ENCODE assay signal across 35 cellular contexts in genomic region chr4:74327751-74328150, GRCh38. TPM values are rescaled to one million over a fixed set of nuclear protein-coding genes. Genes with fewer than 3 reads are reported as not detected.
DNase-seq lines count a peak whose midpoint lies in the region; FAIRE-seq and TF ChIP-seq lines count a peak whose summit lies in the region.
"Had no signal": no experiment of that assay in that cellular context is flagged by ENCODE, and none has a peak within 500 bp of the region (broad histone marks: within the 10 kb centered on the region; RNA-seq: fewer than 3 reads in every experiment).

No MANE protein-coding gene starts in this region.

- TF ChIP-seq CTCF in bronchial epithelial cell (IDR thresholded peaks at IDR 0.05; ENCODE audit: insufficient read depth, low read length, severe bottlenecking), result no peak

- FAIRE-seq in bronchial epithelial cell (lab: Jason Lieb, UNC), result no peak
- FAIRE-seq: G401.6, RCC 7860 had no signal

- peak overlapping the region; percentile 53 for H2AFZ ChIP-seq in ACC112 (ENCODE audit: low read length, unreplicated experiment)

- H3K36me3 ChIP-seq in ACC112 (ENCODE audit: insufficient read depth, low read length), result no peaks in the 10 kb centered on the region
- H3K36me3 ChIP-seq in bronchial epithelial cell (ENCODE audit: control insufficient read depth, insufficient read depth, low read length), result no peaks in the 10 kb centered on the region
- no peaks in the 10 kb centered on the region for H3K36me3 ChIP-seq in SJCRH30
- H3K36me3 ChIP-seq: HAP-1, heart left ventricle, tibial nerve had no signal

- H3K79me2 ChIP-seq in ACC112 (ENCODE audit: control insufficient read depth, insufficient read depth, low read length, unreplicated experiment), result no peaks in the 10 kb centered on the region

- peak; percentile 16 for DNase-seq in LHCN-M2 (ENCODE audit: low read depth)
- DNase-seq in bronchial epithelial cell (ENCODE audit: low read depth), result peak; percentile 88
- DNase-seq in glomerular endothelial cell (ENCODE audit: extremely low read depth, low read depth, low spot score), result peak; percentile 7
- DNase-seq in SJCRH30, result no peak
- DNase-seq in iPS-NIHi11 (ENCODE audit: low spot score), result no peak
- DNase-seq in activated CD4-positive, alpha-beta T cell treated with anti-CD3 and anti-CD28 coated beads for 1 hour, result no peak
- no peak for DNase-seq in SIG-M5 treated with dmso at 0.1 percent for 504 hours (lab: John Stamatoyannopoulos, UW; ENCODE audit: unreplicated experiment)
- DNase-seq: activated CD4-positive, alpha-beta memory T cell treated with anti-CD3 and anti-CD28 coated beads, Interleukin-2, amount 10 ng/mL, durations not matched to agents 7 days and 5 days; activated CD4-positive, CD25-positive, alpha-beta regulatory T cell treated with anti-CD3 and anti-CD28 coated beads, Interleukin-2, amount 50 U/mL, for 72 hours; activated CD8-positive, alpha-beta memory T cell treated with anti-CD3 and anti-CD28 coated beads, Interleukin-2, amount 50 U/mL, for 48 hours; activated naive CD4-positive, alpha-beta T cell treated with anti-CD3 and anti-CD28 coated beads, Interleukin-2, amount 50 U/mL, for 16 hours; AML-193; caudate nucleus; CD4-positive, alpha-beta memory T cell; cortex of kidney; DMS 273 treated with DMSO at 0.1 percent for 48 hours; heart left ventricle; KBM-7; naive thymus-derived CD4-positive, alpha-beta T cell; NCI-H1417 treated with DMSO at 0.1 percent for 48 hours; NCI-H2081; NCI-H2227 treated with DMSO at 0.1 percent for 48 hours; NCI-H526 treated with DMSO at 0.1 percent for 48 hours; SK-N-SH; T-helper 17 cell had no signal

- peak overlapping the region; percentile 36 for H3K27ac ChIP-seq in ACC112 (ENCODE audit: low read depth, low read length)
- H3K27ac ChIP-seq in SJCRH30, result no peak overlapping the region
- H3K27ac ChIP-seq: heart left ventricle, skin epidermis, tibial nerve had no signal

- H3K9me3 ChIP-seq in SJCRH30 (replicated peaks), result 0 out of 2 replicates have a peak, but pooled peaks cover 2% of the 10 kb centered on the region
- H3K9me3 ChIP-seq: HAP-1, heart left ventricle, tibial nerve had no signal

- no peaks in the 10 kb centered on the region for H3K27me3 ChIP-seq in ACC112 (ENCODE audit: insufficient read depth, low read length)
- no peaks in the 10 kb centered on the region for H3K27me3 ChIP-seq in bronchial epithelial cell (ENCODE audit: control insufficient read depth, insufficient read depth, low read length)
- H3K27me3 ChIP-seq in SJCRH30, result peaks cover 3% of the 10 kb centered on the region
- H3K27me3 ChIP-seq: tibial nerve had no signal

- peaks cover 5% of the 10 kb centered on the region for H3K4me1 ChIP-seq in ACC112 (ENCODE audit: control insufficient read depth, insufficient read depth, low read length, unreplicated experiment)
- peaks cover 3% of the 10 kb centered on the region; the same call in 1 of the 2 replicates for H3K4me1 ChIP-seq in SJCRH30
- H3K4me1 ChIP-seq: HAP-1, heart left ventricle, tibial nerve had no signal

- H3K4me3 ChIP-seq in ACC112 (ENCODE audit: low read depth, low read length), result peak overlapping the region; percentile 6; the same call in 1 of the 2 replicates
- H3K4me3 ChIP-seq in bronchial epithelial cell (ENCODE audit: low read depth, low read length), result no peak overlapping the region
- no peak overlapping the region for H3K4me3 ChIP-seq in SJCRH30
- H3K4me3 ChIP-seq: HAP-1, heart left ventricle, skin epidermis, tibial nerve had no signal

RNA-seq across cellular contexts. Expression of gene EPGN, which starts 19.5 kb away (rescaled TPM):
- total RNA-seq in LHCN-M2 (2014; rRNA removed) (0.26 TPM in 1 of 2 replicates, not detected in the other), bronchial epithelial cell (7.9 and 129 TPM in 2 replicates), glomerular endothelial cell (0.23 TPM in 1 of 2 replicates, not detected in the other)
- not detected for polyA plus RNA-seq in LHCN-M2 (2012)
- total RNA-seq in SJCRH30 (2014; rRNA removed; shearing (Covaris generic)), result not detected in 2 replicates
- total RNA-seq: A172; activated T-helper 17 cell treated with anti-CD3 and anti-CD28 coated beads, Interleukin-2, amount 50 U/mL, for 72 hours; HT-29; left lobe of liver; T-helper 17 cell had no signal
- polyA plus RNA-seq: CD4-positive, alpha-beta memory T cell; heart left ventricle had no signal

RNA-seq across cellular contexts. Expression of gene EREG, which starts 37.2 kb away (rescaled TPM):
- total RNA-seq in LHCN-M2 (2014; rRNA removed) (2.9 and 4.1 TPM in 2 replicates), bronchial epithelial cell (30.7 and 31.1 TPM in 2 replicates), glomerular endothelial cell (3.9 and 4.0 TPM in 2 replicates)
- 0.01 TPM for polyA plus RNA-seq in LHCN-M2 (2012)
- total RNA-seq in SJCRH30 (2014; rRNA removed; shearing (Covaris generic)), result not detected in 2 replicates
- total RNA-seq: A172; activated CD4-positive, alpha-beta memory T cell treated with anti-CD3 and anti-CD28 coated beads, Interleukin-2, amount 10 ng/mL, durations not matched to agents 7 days and 5 days; activated T-helper 17 cell treated with anti-CD3 and anti-CD28 coated beads, Interleukin-2, amount 50 U/mL, for 72 hours; CD4-positive, alpha-beta memory T cell had no signal
- polyA plus RNA-seq: CD4-positive, alpha-beta memory T cell; naive thymus-derived CD4-positive, alpha-beta T cell; SK-N-SH had no signal

Comparison
In these comparisons a context has a peak if more than half of its experiments do, and no peak if none do; other contexts are left out.
1. DNase-seq: peak in LHCN-M2 (single experiment), bronchial epithelial cell (single experiment) and glomerular endothelial cell (single experiment); none in SJCRH30 (0 of 2), iPS-NIHi11 (single experiment), activated CD4-positive, alpha-beta T cell treated with anti-CD3 and anti-CD28 coated beads for 1 hour (single experiment) and SIG-M5 treated with dmso at 0.1 percent for 504 hours (single experiment).